ENCODE assay signal across 1 cellular context in genomic region chr3:36365829-36366228, GRCh38.
A peak's percentile ranks its signal among the peaks of the same experiment; 100 is the strongest.
TF ChIP-seq lines count a peak whose summit lies in the region.

No MANE protein-coding gene starts in this region.

TF ChIP-seq in HEK293, 187 proteins besides CTCF, POLR2A, EP300 and RAD21 (continued from another document and continues in another):
- TF ChIP-seq ZSCAN18 (tag by site-specific recombination; IDR thresholded peaks at IDR 0.05) (no peak), ZNF223 (tag by site-specific recombination; IDR thresholded peaks at IDR 0.05) (no peak), ZNF391 (tag by site-specific recombination; IDR thresholded peaks at IDR 0.05; ENCODE audit: borderline replicate concordance, low read depth) (no peak), KLF9 (tag by site-specific recombination; IDR thresholded peaks at IDR 0.05; ENCODE audit: low read depth) (no peak), ZNF76 (tag by site-specific recombination; IDR thresholded peaks at IDR 0.05; ENCODE audit: borderline replicate concordance, low read depth) (no peak), ELK4 (IDR thresholded peaks at IDR 0.05; ENCODE audit: borderline replicate concordance, low read depth, low read length) (no peak), OVOL3 (tag by site-specific recombination; IDR thresholded peaks at IDR 0.05) (no peak), ZNF549 (tag by site-specific recombination; IDR thresholded peaks at IDR 0.05) (no peak), ZNF701 (tag by site-specific recombination; IDR thresholded peaks at IDR 0.05) (no peak), PRDM6 (tag by site-specific recombination; IDR thresholded peaks at IDR 0.05) (peak; percentile 56), ZNF843 (tag by site-specific recombination; IDR thresholded peaks at IDR 0.05) (peak; percentile 48; the same call in 1 of the 2 replicates), ZNF221 (tag by site-specific recombination; IDR thresholded peaks at IDR 0.05; ENCODE audit: borderline replicate concordance) (no peak), ATF2 (tag by site-specific recombination; IDR thresholded peaks at IDR 0.05; ENCODE audit: low read depth) (peak; percentile 56), ZNF302 (tag by site-specific recombination; IDR thresholded peaks at IDR 0.05; ENCODE audit: low read depth) (no peak), ZNF404 (tag by site-specific recombination; IDR thresholded peaks at IDR 0.05) (no peak), HOXA7 (CRISPR knock-in tag; IDR thresholded peaks at IDR 0.05; ENCODE audit: borderline replicate concordance) (no peak), GLIS1 (tag by site-specific recombination; IDR thresholded peaks at IDR 0.05) (no peak), FEZF1 (tag by site-specific recombination; IDR thresholded peaks at IDR 0.05) (peak; percentile 36), ZNF571 (tag by site-specific recombination; IDR thresholded peaks at IDR 0.05) (no peak), PATZ1 (tag by site-specific recombination; IDR thresholded peaks at IDR 0.05) (no peak), TCF7L2 (IDR thresholded peaks at IDR 0.05; ENCODE audit: borderline replicate concordance, low read depth, low read length) (no peak), ZNF426 (tag by site-specific recombination; IDR thresholded peaks at IDR 0.05) (no peak), ZBTB44 (tag by site-specific recombination; IDR thresholded peaks at IDR 0.05) (no peak), PRDM4 (tag by site-specific recombination; IDR thresholded peaks at IDR 0.05) (0 out of 2 replicates have a peak, but pooled peaks have one; percentile 11), ZNF658 (tag by site-specific recombination; IDR thresholded peaks at IDR 0.05) (no peak), MEIS1 (CRISPR knock-in tag; IDR thresholded peaks at IDR 0.05; ENCODE audit: borderline replicate concordance) (no peak), KLF10 (tag by site-specific recombination; IDR thresholded peaks at IDR 0.05) (peak; percentile 44; the same call in 1 of the 2 replicates), ZNF560 (tag by site-specific recombination; IDR thresholded peaks at IDR 0.05; ENCODE audit: borderline replicate concordance) (no peak), ZNF624 (tag by site-specific recombination; IDR thresholded peaks at IDR 0.05) (no peak), EGR2 (tag by site-specific recombination; IDR thresholded peaks at IDR 0.05; ENCODE audit: low read depth) (no peak), ZFP3 (tag by site-specific recombination; IDR thresholded peaks at IDR 0.05; ENCODE audit: low read depth) (no peak), ZBTB20 (tag by site-specific recombination; IDR thresholded peaks at IDR 0.05) (no peak), ZBTB48 (tag by site-specific recombination; IDR thresholded peaks at IDR 0.05) (no peak), ZNF18 (tag by site-specific recombination; IDR thresholded peaks at IDR 0.05) (no peak), ZNF274 (IDR thresholded peaks at IDR 0.05; ENCODE audit: low read length) (no peak), ZNF274 (tag by site-specific recombination; IDR thresholded peaks at IDR 0.05; ENCODE audit: borderline replicate concordance) (no peak), REST (tag by site-specific recombination; IDR thresholded peaks at IDR 0.05) (no peak), GLIS2 (tag by site-specific recombination; IDR thresholded peaks at IDR 0.05) (no peak), ZNF692 (tag by site-specific recombination; IDR thresholded peaks at IDR 0.05) (no peak), ZNF629 (tag by site-specific recombination; IDR thresholded peaks at IDR 0.05) (peak; percentile 25; the same call in 1 of the 2 replicates)
